ENCODE assay signal across 24 cellular contexts in the genomic region with DNA sequence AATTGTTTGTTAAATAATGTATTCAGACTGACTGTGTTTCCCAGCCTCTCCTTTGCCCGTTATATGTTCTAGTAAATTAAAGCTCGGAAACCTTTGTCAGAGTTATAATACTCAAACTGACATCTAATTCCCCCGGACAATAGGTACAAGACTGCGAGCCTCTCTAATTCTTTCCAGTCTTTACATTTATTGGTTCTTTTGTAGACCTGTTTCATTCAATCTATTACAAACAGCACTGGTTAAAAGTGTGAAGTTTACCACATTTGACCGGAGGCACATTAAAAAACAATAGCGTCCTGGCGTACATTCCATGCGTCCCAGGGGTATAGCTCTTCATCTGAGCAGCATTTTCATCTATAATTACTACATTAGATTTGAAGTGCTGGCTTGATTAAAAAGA. TPM values are rescaled to one million over a fixed set of nuclear protein-coding genes. Genes with fewer than 3 reads are reported as not detected.
"Had no signal": no experiment of that assay in that cellular context is flagged by ENCODE, and none has a peak within 500 bp of the region (broad histone marks: within the 10 kb centered on the region; RNA-seq: fewer than 3 reads in every experiment).

No MANE protein-coding gene starts in this region.

- H3K9me3 Mint-ChIP-seq: activated naive CD4-positive, alpha-beta T cell treated with anti-CD3 and anti-CD28 coated beads, Interleukin-2, amount 50 U/mL, for 24 hours; effector memory CD8-positive, alpha-beta T cell had no signal

- H3K27me3 Mint-ChIP-seq: activated naive CD4-positive, alpha-beta T cell treated with anti-CD3 and anti-CD28 coated beads, Interleukin-2, amount 50 U/mL, for 24 hours; effector memory CD8-positive, alpha-beta T cell; type B pancreatic cell had no signal

- H3K4me1 Mint-ChIP-seq: activated naive CD4-positive, alpha-beta T cell treated with anti-CD3 and anti-CD28 coated beads, Interleukin-2, amount 50 U/mL, for 24 hours had no signal

- H3K4me3 ChIP-seq: esophagus muscularis mucosa, gastrocnemius medialis, right lobe of liver, thoracic aorta, vagina had no signal

- DNase-seq: activated CD4-positive, alpha-beta T cell treated with anti-CD3 and anti-CD28 coated beads, Interleukin-2, amount 50 U/mL, for 1 hour; activated CD4-positive, CD25-positive, alpha-beta regulatory T cell treated with anti-CD3 and anti-CD28 coated beads, Interleukin-2, amount 50 U/mL, for 72 hours; activated gamma-delta T cell treated with Interleukin-2 at 50 U/mL for 16 hours; activated T-cell treated with anti-CD3 and anti-CD28 coated beads, Interleukin-2, amount 50 U/mL, for 1 hour; anterior cingulate cortex; brain microvascular endothelial cell; caudate nucleus; dorsolateral prefrontal cortex; effector memory CD8-positive, alpha-beta T cell; gastrocnemius medialis; left ventricle myocardium superior; nephron progenitor cell; posterior cingulate gyrus; right lobe of liver; small intestine; stimulated activated CD4-positive, alpha-beta T cell treated with anti-CD3 and anti-CD28 coated beads, Interleukin-15, amount 100 ng/mL, for 24 hours; stimulated activated naive CD4-positive, alpha-beta T cell; WERI-Rb-1 had no signal

- H3K27ac ChIP-seq: brain microvascular endothelial cell, dorsolateral prefrontal cortex, esophagus muscularis mucosa, gastrocnemius medialis, right lobe of liver, thoracic aorta, vagina, WERI-Rb-1 had no signal

- H3K9me3 ChIP-seq: esophagus muscularis mucosa, gastrocnemius medialis, right lobe of liver, thoracic aorta, vagina had no signal

- H3K36me3 Mint-ChIP-seq: activated naive CD4-positive, alpha-beta T cell treated with anti-CD3 and anti-CD28 coated beads, Interleukin-2, amount 50 U/mL, for 24 hours; type B pancreatic cell had no signal

- H3K27me3 ChIP-seq: brain microvascular endothelial cell, esophagus muscularis mucosa, gastrocnemius medialis, right lobe of liver, vagina had no signal

- H3K4me1 ChIP-seq: gastrocnemius medialis, right lobe of liver had no signal

- H3K4me3 Mint-ChIP-seq: activated naive CD4-positive, alpha-beta T cell treated with anti-CD3 and anti-CD28 coated beads, Interleukin-2, amount 50 U/mL, for 24 hours; effector memory CD8-positive, alpha-beta T cell; nephron progenitor cell; type B pancreatic cell had no signal

- H3K27ac Mint-ChIP-seq: activated naive CD4-positive, alpha-beta T cell treated with anti-CD3 and anti-CD28 coated beads, Interleukin-2, amount 50 U/mL, for 24 hours; effector memory CD8-positive, alpha-beta T cell; nephron progenitor cell; type B pancreatic cell had no signal

- H3K36me3 ChIP-seq: brain microvascular endothelial cell, esophagus muscularis mucosa, gastrocnemius medialis, right lobe of liver, thoracic aorta, vagina, WERI-Rb-1 had no signal

- ATAC-seq: effector memory CD8-positive, alpha-beta T cell; gastrocnemius medialis; left ventricle myocardium superior; right lobe of liver had no signal

RNA-seq across cellular contexts. Expression of a gene that starts 49.9 kb away (rescaled TPM):
- total RNA-seq: mononuclear cell had no signal
